Comparison of ENCODE assay signal across 8 cellular contexts in the genomic region with DNA sequence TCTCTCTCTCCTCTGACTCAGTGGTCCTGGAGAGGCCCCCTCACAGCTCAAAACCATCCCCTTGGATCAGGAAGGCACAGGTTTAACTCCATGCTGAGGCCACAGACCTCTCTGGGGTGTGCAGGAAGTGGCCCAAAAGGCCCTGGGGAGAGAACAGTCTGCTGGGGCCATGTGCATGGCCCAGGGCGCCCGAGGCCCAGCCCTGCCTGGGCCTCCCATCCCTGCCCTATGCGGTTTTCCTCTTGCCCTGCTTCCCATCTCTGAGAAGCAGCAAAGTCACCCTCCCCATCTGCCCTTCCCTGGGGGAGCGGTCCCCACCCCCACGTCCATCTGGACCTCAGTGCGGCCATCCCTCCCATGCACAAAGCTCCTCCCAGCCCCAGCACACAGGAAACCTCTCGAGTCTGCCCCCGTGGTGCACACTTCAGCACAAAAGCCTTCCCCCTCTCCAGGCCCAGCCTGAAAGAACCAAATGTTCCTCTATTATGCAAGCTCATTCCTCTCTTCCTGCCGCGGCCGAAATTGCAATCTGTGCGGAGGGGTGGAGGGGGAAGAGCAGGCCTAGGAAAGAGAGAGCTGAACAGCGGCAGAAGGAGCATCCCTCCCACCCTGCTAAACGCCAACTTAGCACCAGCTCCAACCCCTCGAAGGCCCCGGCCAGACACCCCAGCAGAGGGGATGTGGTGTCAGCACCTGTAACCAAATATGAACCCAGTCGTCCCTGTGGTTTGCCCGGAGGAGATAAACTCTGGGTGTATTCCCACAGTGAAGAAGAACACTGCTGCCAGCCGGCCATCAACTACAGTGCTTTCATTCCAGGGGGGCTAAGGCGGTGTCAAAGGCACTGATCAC.
DNase-seq lines count a peak whose midpoint lies in the region; ATAC-seq and TF ChIP-seq lines count a peak whose summit lies in the region.

No MANE protein-coding gene starts in this region.

- H3K27me3 ChIP-seq in right atrium auricular region, result no peaks in the 10 kb centered on the region

- peaks cover 23% of the 10 kb centered on the region for H3K27me3 Mint-ChIP-seq in activated naive CD8-positive, alpha-beta T cell treated with anti-CD3 and anti-CD28 coated beads, Interleukin-2, amount 10 ng/mL, durations not matched to agents 7 days and 5 days
- H3K27me3 Mint-ChIP-seq in activated CD4-positive, alpha-beta memory T cell treated with anti-CD3 and anti-CD28 coated beads for 36 hours, result peaks cover 34% of the 10 kb centered on the region

- no peaks in the 10 kb centered on the region for H3K36me3 ChIP-seq in right atrium auricular region

- H3K9me3 ChIP-seq in right atrium auricular region, result peaks cover 0 to 7% of the 10 kb centered on the region in 2 donors

- H3K4me3 Mint-ChIP-seq in activated naive CD8-positive, alpha-beta T cell treated with anti-CD3 and anti-CD28 coated beads, Interleukin-2, amount 10 ng/mL, durations not matched to agents 7 days and 5 days, result peak overlapping the region; percentile 40
- no peak overlapping the region for H3K4me3 Mint-ChIP-seq in activated CD4-positive, alpha-beta memory T cell treated with anti-CD3 and anti-CD28 coated beads for 36 hours

- no peak overlapping the region for H3K4me3 ChIP-seq in right atrium auricular region

- H3K36me3 Mint-ChIP-seq in activated naive CD8-positive, alpha-beta T cell treated with anti-CD3 and anti-CD28 coated beads, Interleukin-2, amount 10 ng/mL, durations not matched to agents 7 days and 5 days, result peaks cover 5% of the 10 kb centered on the region
- H3K36me3 Mint-ChIP-seq in activated CD4-positive, alpha-beta memory T cell treated with anti-CD3 and anti-CD28 coated beads for 36 hours, result no peaks in the 10 kb centered on the region

- peaks cover 2 to 62% of the 10 kb centered on the region in 2 donors for H3K4me1 ChIP-seq in right atrium auricular region

- intact Hi-C loops in sciatic nerve (cut with DNase I), result no loop called here
- intact Hi-C loops in activated CD4-positive, alpha-beta memory T cell treated with anti-CD3 and anti-CD28 coated beads for 36 hours (cut with micrococcal nuclease), result no loop called here

- peak; percentile 75 for ATAC-seq in activated naive CD8-positive, alpha-beta T cell treated with anti-CD3 and anti-CD28 coated beads, Interleukin-2, amount 10 ng/mL, durations not matched to agents 7 days and 5 days (ENCODE audit: low read depth)
- ATAC-seq in sciatic nerve (peak; percentile 96), GM21381 (IDR thresholded peaks at IDR 0.05; ENCODE audit: unreplicated experiment) (no peak)

- CTCF ChIA-PET in activated CD4-positive, alpha-beta memory T cell treated with anti-CD3 and anti-CD28 coated beads for 36 hours (lab: Charles Lee), result interaction anchor here (1.8 to 1.9 kb wide), 2 partner anchors 10 to 17 kb away, joined by 5 to 7 read pairs; no protein-coding TSS in a partner anchor

- DNase-seq in GM03348 (ENCODE audit: low spot score) (peak; percentile 89), NCI-H1694 treated with DMSO at 0.1 percent for 48 hours (lab: John Stamatoyannopoulos, UW) (peak; percentile 95), right atrium auricular region (ENCODE audit: low spot score) (peak; percentile 97), sciatic nerve (ENCODE audit: low spot score) (peak; percentile 89)
- DNase-seq in activated naive CD8-positive, alpha-beta T cell treated with anti-CD3 and anti-CD28 coated beads, Interleukin-2, amount 10 ng/mL, durations not matched to agents 7 days and 5 days, result peak; percentile 59
- DNase-seq in activated CD4-positive, alpha-beta memory T cell treated with anti-CD3 and anti-CD28 coated beads for 36 hours, result no peak
- no peak for DNase-seq in central memory CD4-positive, alpha-beta T cell

- POLR2A ChIA-PET in activated naive CD8-positive, alpha-beta T cell treated with anti-CD3 and anti-CD28 coated beads, Interleukin-2, amount 10 ng/mL, durations not matched to agents 7 days and 5 days (lab: Charles Lee), result interaction anchor here (0.7 kb wide), 1 partner anchor 14 kb away, joined by 3 read pairs; no protein-coding TSS in a partner anchor
- POLR2A ChIA-PET in activated CD4-positive, alpha-beta memory T cell treated with anti-CD3 and anti-CD28 coated beads for 36 hours (lab: Charles Lee), result no interaction called here

- H3K27ac Mint-ChIP-seq in activated naive CD8-positive, alpha-beta T cell treated with anti-CD3 and anti-CD28 coated beads, Interleukin-2, amount 10 ng/mL, durations not matched to agents 7 days and 5 days, result peak overlapping the region; percentile 31
- H3K27ac Mint-ChIP-seq in activated CD4-positive, alpha-beta memory T cell treated with anti-CD3 and anti-CD28 coated beads for 36 hours, result no peak overlapping the region

- no peak for TF ChIP-seq CTCF in right atrium auricular region (IDR thresholded peaks at IDR 0.05)

- H3K27ac ChIP-seq in right atrium auricular region, result peak overlapping the region; percentile 82 to 94

- peaks cover 15% of the 10 kb centered on the region for H3K4me1 Mint-ChIP-seq in activated naive CD8-positive, alpha-beta T cell treated with anti-CD3 and anti-CD28 coated beads, Interleukin-2, amount 10 ng/mL, durations not matched to agents 7 days and 5 days
- peaks cover 6% of the 10 kb centered on the region for H3K4me1 Mint-ChIP-seq in activated CD4-positive, alpha-beta memory T cell treated with anti-CD3 and anti-CD28 coated beads for 36 hours (ENCODE audit: low read depth)

- H3K9me3 Mint-ChIP-seq in activated naive CD8-positive, alpha-beta T cell treated with anti-CD3 and anti-CD28 coated beads, Interleukin-2, amount 10 ng/mL, durations not matched to agents 7 days and 5 days, result peaks cover 16% of the 10 kb centered on the region
- H3K9me3 Mint-ChIP-seq in activated CD4-positive, alpha-beta memory T cell treated with anti-CD3 and anti-CD28 coated beads for 36 hours, result peaks cover 15% of the 10 kb centered on the region

Comparison
In these comparisons a context has a peak if more than half of its experiments do, and no peak if none do; other contexts are left out.
1. DNase-seq: peak in GM03348 (single experiment), NCI-H1694 treated with DMSO at 0.1 percent for 48 hours (single experiment), activated naive CD8-positive, alpha-beta T cell treated with anti-CD3 and anti-CD28 coated beads, Interleukin-2, amount 10 ng/mL, durations not matched to agents 7 days and 5 days (single experiment), right atrium auricular region (single experiment) and sciatic nerve (single experiment); none in activated CD4-positive, alpha-beta memory T cell treated with anti-CD3 and anti-CD28 coated beads for 36 hours (single experiment) and central memory CD4-positive, alpha-beta T cell (single experiment).